ENCODE assay signal across 29 cellular contexts in the genomic region with DNA sequence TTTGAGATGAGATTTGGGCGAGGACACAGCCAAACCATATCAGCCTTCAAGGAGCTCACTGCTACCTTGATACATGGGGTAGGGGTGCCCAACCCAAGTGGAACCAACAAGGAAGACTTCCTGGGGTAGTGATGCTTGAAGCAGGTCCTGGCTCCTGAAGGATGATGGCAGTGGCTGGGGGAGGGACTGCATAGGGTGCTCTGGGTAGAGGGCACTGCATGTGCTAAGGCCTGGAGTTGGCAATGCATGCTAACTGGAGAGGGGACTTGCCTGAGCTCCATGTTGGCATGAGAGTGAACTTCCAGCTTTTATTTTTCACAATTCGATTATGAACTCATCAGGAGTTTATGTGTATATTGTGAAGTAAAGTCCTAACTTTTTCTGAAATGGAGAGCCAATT. TPM values are rescaled to one million over a fixed set of nuclear protein-coding genes. Genes with fewer than 3 reads are reported as not detected.
"Had no signal": no experiment of that assay in that cellular context is flagged by ENCODE, and none has a peak within 500 bp of the region (broad histone marks: within the 10 kb centered on the region; RNA-seq: fewer than 3 reads in every experiment).

No MANE protein-coding gene starts in this region.

- DNase-seq: colonic mucosa; cortex of kidney; dermis blood vessel endothelial cell; dorsolateral prefrontal cortex; effector CD4-positive, alpha-beta T cell; effector CD8-positive, alpha-beta T cell; effector memory CD4-positive, alpha-beta T cell; effector memory CD8-positive, alpha-beta T cell; endodermal cell; esophagus squamous epithelium; foreskin fibroblast; foreskin keratinocyte; foreskin melanocyte; gastrocnemius medialis; glutamatergic neuron; head of caudate nucleus; heart left ventricle; heart right ventricle had no signal

- H3K9me3 ChIP-seq: colonic mucosa, esophagus muscularis mucosa, esophagus squamous epithelium, gastrocnemius medialis, heart left ventricle, heart right ventricle had no signal

- H3K4me1 Mint-ChIP-seq: endodermal cell had no signal

- H3K27ac Mint-ChIP-seq: dendritic cell treated with granulocyte-macrophage colony-stimulating factor and Interleukin-4, amounts not matched to agents 40 ng/mL and 50 ng/mL, for 4 days; effector memory CD8-positive, alpha-beta T cell; endodermal cell had no signal

- H3K36me3 ChIP-seq: colonic mucosa, esophagus muscularis mucosa, esophagus squamous epithelium, gastrocnemius medialis, gastroesophageal sphincter, heart left ventricle, heart right ventricle had no signal

- H3K27me3 ChIP-seq: colonic mucosa, gastrocnemius medialis, gastroesophageal sphincter, heart left ventricle had no signal

- H3K4me1 ChIP-seq: colonic mucosa, esophagus muscularis mucosa, esophagus squamous epithelium, foreskin keratinocyte, gastrocnemius medialis, gastroesophageal sphincter, heart left ventricle, heart right ventricle had no signal

- FAIRE-seq: colon, endometrium, endothelial cell of umbilical vein, frontal cortex had no signal

- H3K4me3 Mint-ChIP-seq: dendritic cell treated with granulocyte-macrophage colony-stimulating factor and Interleukin-4, amounts not matched to agents 40 ng/mL and 50 ng/mL, for 4 days; effector memory CD8-positive, alpha-beta T cell; endodermal cell had no signal

- ATAC-seq: effector memory CD8-positive, alpha-beta T cell; esophagus mucosa; foreskin keratinocyte; gastrocnemius medialis; gastroesophageal sphincter; heart left ventricle; heart right ventricle had no signal

- H3K9me3 Mint-ChIP-seq: dendritic cell treated with granulocyte-macrophage colony-stimulating factor and Interleukin-4, amounts not matched to agents 40 ng/mL and 50 ng/mL, for 4 days; effector memory CD8-positive, alpha-beta T cell; endodermal cell had no signal

- H3K4me3 ChIP-seq: colonic mucosa, coronary artery, dorsolateral prefrontal cortex, esophagus muscularis mucosa, esophagus squamous epithelium, gastrocnemius medialis, gastroesophageal sphincter, heart left ventricle, heart right ventricle had no signal

- H3K27ac ChIP-seq: colonic mucosa, coronary artery, epithelial cell of prostate, esophagus muscularis mucosa, esophagus squamous epithelium, foreskin keratinocyte, gastrocnemius medialis, gastroesophageal sphincter, heart left ventricle, heart right ventricle had no signal

RNA-seq across cellular contexts. Expression of gene FRRS1L, which starts 58.6 kb away (rescaled TPM):
- total RNA-seq: endothelial cell of umbilical vein, esophagus mucosa, fibroblast of villous mesenchyme had no signal
- polyA plus RNA-seq: endothelial cell of umbilical vein had no signal
